8 cellular contexts compared by ENCODE assay signal in genomic region chr4:80184791-80185756, GRCh38. TPM values are rescaled to one million over a fixed set of nuclear protein-coding genes. Genes with fewer than 3 reads are reported as not detected.
DNase-seq lines count a peak whose midpoint lies in the region; ATAC-seq, FAIRE-seq and TF ChIP-seq lines count a peak whose summit lies in the region.

No MANE protein-coding gene starts in this region.

- H3K36me3 ChIP-seq in HUES48 (ENCODE audit: control insufficient read depth, insufficient read depth, low read length) (no peaks in the 10 kb centered on the region), ascending aorta (no peaks in the 10 kb centered on the region), HepG2 (replicated peaks in 1 of 2; ENCODE audit: control insufficient read depth in 1 of 2, insufficient read depth in 2 of 2, low read length in 2 of 2) (no peaks in the 10 kb centered on the region), thymus (ENCODE audit: control insufficient read depth, insufficient read depth) (no peaks in the 10 kb centered on the region)

- TF ChIP-seq EP300 in HepG2 (IDR thresholded peaks at IDR 0.05; ENCODE audit: low read depth in 2 of 2, low read length in 2 of 2) (no peak), HepG2 (CRISPR knock-in tag; IDR thresholded peaks at IDR 0.05; ENCODE audit: borderline replicate concordance) (no peak)

- H3K27ac ChIP-seq in HUES48 (ENCODE audit: low read depth, low read length) (no peak overlapping the region), ascending aorta (no peak overlapping the region), HepG2 (ENCODE audit: extremely low read length, insufficient read depth, low read length) (no peak overlapping the region), thymus (ENCODE audit: low read depth) (no peak overlapping the region)

- H3K9me3 ChIP-seq in HUES48 (ENCODE audit: control insufficient read depth, insufficient read depth, low read length): no peaks in the 10 kb centered on the region
- H3K9me3 ChIP-seq in ascending aorta: no peaks in the 10 kb centered on the region
- no peaks in the 10 kb centered on the region for H3K9me3 ChIP-seq in HepG2 (ENCODE audit: low read length)
- H3K9me3 ChIP-seq in thymus (ENCODE audit: control insufficient read depth): no peaks in the 10 kb centered on the region

- no peak for ATAC-seq in HepG2
- ATAC-seq in HG03439 (IDR thresholded peaks at IDR 0.05; ENCODE audit: unreplicated experiment): no peak
- ATAC-seq in HG03432 (IDR thresholded peaks at IDR 0.05; ENCODE audit: unreplicated experiment): no peak

- H3K4me2 ChIP-seq in HepG2 (ENCODE audit: low read depth, low read length): peak overlapping the region; percentile 85

- H3K4me3 ChIP-seq in HUES48 (ENCODE audit: low read depth, low read length) (peak overlapping the region; percentile 60), ascending aorta (peak overlapping the region; percentile 67 to 72), HepG2 (replicated peaks in 1 of 3; ENCODE audit: insufficient read depth in 1 of 3, low read depth in 2 of 3, low read length in 3 of 3) (peak overlapping the region in 1 of 3 experiments; percentile 75; a peak in 2 of 6 replicates), thymus (ENCODE audit: low read length) (peak overlapping the region; percentile 71)

- WGBS in HepG2 (ENCODE audit: low lambda C conversion rate): 53% methylated on average over 43 of the region's 43 CpGs
- WGBS in thymus: 3% methylated on average over 43 of the region's 43 CpGs

- CTCF ChIA-PET in HepG2 (lab: Yijun Ruan, JAX; ENCODE audit: low intra/inter-chr PET ratio, low total read pairs): interaction anchor here (0.8 to 1.5 kb wide), 3 partner anchors 30 to 1233 kb away, joined by 3 to 5 read pairs (median 4); no protein-coding TSS in a partner anchor

- no peaks in the 10 kb centered on the region for H4K20me1 ChIP-seq in HepG2 (ENCODE audit: insufficient read depth, low read length)

- peak overlapping the region; percentile 99 to 100 for H3K4me3 Mint-ChIP-seq in CD14-positive monocyte

- intact Hi-C loops in CD14-positive monocyte (cut with micrococcal nuclease): loop anchor here (5.0 to 10.0 kb wide), 5 partner anchors 43 to 133 kb away; partner anchors contain the start of gene ANTXR2 (in 1 of the 2)
- intact Hi-C loops in ascending aorta (cut with DNase I): loop anchor here (1.0 to 10.0 kb wide), 4 partner anchors 18 to 1410 kb away; partner anchors contain the start of genes ANTXR2 and BMP2K
- intact Hi-C loops in HepG2 (cut with micrococcal nuclease; ENCODE audit: unreplicated experiment): loop anchor here (1.0 to 2.0 kb wide), 4 partner anchors 30 to 1234 kb away; partner anchors contain the start of gene ANTXR2

- H3K4me1 ChIP-seq in HUES48 (ENCODE audit: control insufficient read depth, insufficient read depth, low read length): peaks cover 25% of the 10 kb centered on the region
- peaks cover 0 to 10% of the 10 kb centered on the region in 2 donors for H3K4me1 ChIP-seq in ascending aorta
- peaks cover 7% of the 10 kb centered on the region; the same call in 1 of the 2 replicates for H3K4me1 ChIP-seq in HepG2 (ENCODE audit: insufficient read depth, low read length)
- peaks cover 10% of the 10 kb centered on the region for H3K4me1 ChIP-seq in thymus (ENCODE audit: control insufficient read depth, insufficient read depth, low read length)

- FAIRE-seq in HepG2 (lab: Jason Lieb, UNC): no peak

- peaks cover 36 to 55% (median 38%) of the 10 kb centered on the region in 3 donors for H3K27me3 Mint-ChIP-seq in CD14-positive monocyte (ENCODE audit: low read depth in 3 of 3)

- H3K9ac ChIP-seq in HUES48 (ENCODE audit: low read depth, low read length) (no peak overlapping the region), HepG2 (ENCODE audit: insufficient read depth, low read depth, low read length) (no peak overlapping the region)

- no peak overlapping the region for H2AFZ ChIP-seq in HepG2 (ENCODE audit: low read length)

- peak overlapping the region; percentile 27 to 93 (median 89) for H3K27ac Mint-ChIP-seq in CD14-positive monocyte

- POLR2A ChIA-PET in HepG2 (lab: Yijun Ruan, JAX): no interaction called here

- H3K36me3 Mint-ChIP-seq in CD14-positive monocyte: peaks cover 10 to 11% of the 10 kb centered on the region in 2 donors

- H3K4me1 Mint-ChIP-seq in CD14-positive monocyte: peaks cover 24% of the 10 kb centered on the region

- H3K9me3 Mint-ChIP-seq in CD14-positive monocyte: peaks cover 0 to 12% (median 4%) of the 10 kb centered on the region in 7 donors

- no peak for TF ChIP-seq POLR2A in HepG2 (IDR thresholded peaks at IDR 0.05; ENCODE audit: insufficient read depth in 1 of 2, low read depth in 2 of 2, low read length in 2 of 2)

- in situ Hi-C loops in HepG2 (cut with HindIII; ENCODE audit: extremely low pct_ligation_motif_present, low pct_unique_long_range_greater_than_20kb): no loop called here

- no TSS peak for BruUV-seq in HepG2 (replicated peaks; lab: Mats Ljungman, UMichigan)

- no peaks in the 10 kb centered on the region for H3K79me2 ChIP-seq in HepG2 (ENCODE audit: insufficient read depth, low read length)

- TF ChIP-seq CTCF in CD14-positive monocyte (IDR thresholded peaks at IDR 0.05): no peak
- no peak for TF ChIP-seq CTCF in ascending aorta (IDR thresholded peaks at IDR 0.05)
- TF ChIP-seq CTCF in HepG2 (CRISPR knock-in tag; IDR thresholded peaks at IDR 0.05): no peak

- H3K27me3 ChIP-seq in HUES48 (ENCODE audit: control insufficient read depth, insufficient read depth, low read length) (peaks cover 100% of the 10 kb centered on the region), ascending aorta (peaks cover 8% of the 10 kb centered on the region), HepG2 (ENCODE audit: control insufficient read depth in 1 of 2, insufficient read depth in 2 of 2, low read length in 2 of 2) (peaks cover 4 to 68% of the 10 kb centered on the region in 2 experiments), thymus (ENCODE audit: control insufficient read depth, insufficient read depth) (peaks cover 4% of the 10 kb centered on the region)

- DNase-seq in CD14-positive monocyte (ENCODE audit: low spot score): no peak
- no peak for DNase-seq in ascending aorta (ENCODE audit: low spot score in 2 of 2)
- DNase-seq in HepG2 (ENCODE audit: low spot score): no peak
- DNase-seq in COLO829 (ENCODE audit: low spot score): no peak

- no peak for TF ChIP-seq RAD21 in HepG2 (CRISPR knock-in tag; IDR thresholded peaks at IDR 0.05)

TF ChIP-seq in HepG2, 621 proteins besides CTCF, POLR2A, EP300 and RAD21 (continues in another document):
- no peak for TF ChIP-seq PLSCR1 (CRISPR knock-in tag; IDR thresholded peaks at IDR 0.05; ENCODE audit: borderline replicate concordance)

RNA-seq across cellular contexts. Expression of gene PRDM8, which starts 12.2 kb away (rescaled TPM):
- polyA plus RNA-seq in CD14-positive monocyte (under 1 TPM; 0.22 to 0.23 TPM), HepG2 (2011; rRNA removed) (0.04 and 0.09 TPM in 2 replicates), thymus (1.5 TPM)
- total RNA-seq in ascending aorta (not detected), HepG2 (2016; rRNA removed; fragmentation: Illumina TruSeq; extraction: Trizol) (not detected in 2 replicates)
- not detected in 2 replicates for total RNA-seq in HepG2 (2016; cell fraction: cytosol; rRNA removed; fragmentation: Illumina TruSeq; extraction: Trizol; ENCODE audit: low read depth)
- total RNA-seq in HepG2 (2016; cell fraction: insoluble cytoplasmic fraction; rRNA removed; fragmentation: Illumina TruSeq; extraction: Trizol): not detected in 2 replicates
- total RNA-seq in HepG2 (2016; cell fraction: membrane; rRNA removed; fragmentation: Illumina TruSeq; extraction: Trizol): not detected in 2 replicates
- total RNA-seq in HepG2 (2016; cell fraction: nucleus; rRNA removed; fragmentation: Illumina TruSeq; extraction: Trizol): not detected in 2 replicates
- 0.01 TPM in 1 of 2 replicates, not detected in the other for polyA plus RNA-seq in HepG2 (2011; cell fraction: cytosol; rRNA removed)
- polyA plus RNA-seq in HepG2 (2011; cell fraction: nucleus; rRNA removed): 0.09 and 0.76 TPM in 2 replicates
- polyA plus RNA-seq in HepG2 (2012): not detected in 2 replicates
- polyA plus RNA-seq in HepG2 (2016; cell fraction: cytosol; fragmentation: Illumina TruSeq; extraction: Trizol; ENCODE audit: low read depth): not detected in 2 replicates
- polyA plus RNA-seq in HepG2 (2016; cell fraction: insoluble cytoplasmic fraction; fragmentation: Illumina TruSeq; extraction: Trizol; ENCODE audit: low read depth): not detected in 2 replicates
- not detected in 2 replicates for polyA plus RNA-seq in HepG2 (2016; cell fraction: membrane; fragmentation: Illumina TruSeq; extraction: Trizol; ENCODE audit: low read depth)
- not detected in 2 replicates for polyA plus RNA-seq in HepG2 (2016; cell fraction: nucleus; fragmentation: Illumina TruSeq; extraction: Trizol; ENCODE audit: insufficient read depth, low read depth)
- polyA minus RNA-seq in HepG2 (2011; rRNA and poly(A)+ RNA removed; ENCODE audit: low replicate concordance): 0.08 TPM in 1 of 2 replicates, not detected in the other
- polyA minus RNA-seq in HepG2 (2011; cell fraction: cytosol; rRNA and poly(A)+ RNA removed): not detected in 2 replicates
- not detected in 2 replicates for polyA minus RNA-seq in HepG2 (2011; cell fraction: nucleus; rRNA and poly(A)+ RNA removed)
